Comparison of ENCODE assay signal across 8 cellular contexts in genomic region chrX:148310402-148311200, GRCh38.
DNase-seq lines count a peak whose midpoint lies in the region; ATAC-seq and TF ChIP-seq lines count a peak whose summit lies in the region.

No MANE protein-coding gene starts in this region.

- H3K4me3 ChIP-seq in Karpas-422 (ENCODE audit: low read length) (peak overlapping the region; percentile 14; the same call in 1 of the 2 replicates), esophagus muscularis mucosa (no peak overlapping the region)

- no peak for TF ChIP-seq POLR2A in esophagus muscularis mucosa (IDR thresholded peaks at IDR 0.05; ENCODE audit: low read depth)

- H2AFZ ChIP-seq in Karpas-422 (ENCODE audit: low read length) = peak overlapping the region; percentile 10

- peak; percentile 96 for ATAC-seq in GM21367 (IDR thresholded peaks at IDR 0.05; ENCODE audit: unreplicated experiment)
- ATAC-seq in activated T-cell treated with anti-CD3 and anti-CD28 coated beads, Interleukin-2, amount 50 U/mL, for 72 hours (replicated peaks in 1 of 2) = peak; percentile 90 to 93

- no peaks in the 10 kb centered on the region; the same call in 1 of the 2 replicates for H3K36me3 ChIP-seq in Karpas-422 (ENCODE audit: insufficient read depth, low read length)
- no peaks in the 10 kb centered on the region for H3K36me3 ChIP-seq in esophagus muscularis mucosa

- H3K9me3 ChIP-seq in Karpas-422 (ENCODE audit: low read length) (no peaks in the 10 kb centered on the region), esophagus muscularis mucosa (no peaks in the 10 kb centered on the region)

- peaks cover 10% of the 10 kb centered on the region for H3K27me3 Mint-ChIP-seq in activated T-cell treated with anti-CD3 and anti-CD28 coated beads, Interleukin-2, amount 50 U/mL, for 72 hours (ENCODE audit: low read depth)

- peak; percentile 72 for DNase-seq in Karpas-422
- peak; percentile 48 to 62 for DNase-seq in activated T-cell treated with anti-CD3 and anti-CD28 coated beads, Interleukin-2, amount 50 U/mL, for 72 hours
- DNase-seq in stimulated activated CD8-positive, alpha-beta memory T cell treated with anti-CD3 and anti-CD28 coated beads, Interleukin-4, amount 100 ng/mL, for 4 hours (ENCODE audit: low read depth in 2 of 2, low spot score in 1 of 2) = peak; percentile 2 to 18
- DNase-seq in esophagus muscularis mucosa (ENCODE audit: extremely low spot score) = no peak
- DNase-seq in NCI-H2196 (lab: John Stamatoyannopoulos, UW; ENCODE audit: unreplicated experiment) = no peak
- DNase-seq in Ammon's horn (ENCODE audit: low spot score) = no peak
- no peak for DNase-seq in NCI-H1417 treated with DMSO at 0.1 percent for 48 hours (lab: John Stamatoyannopoulos, UW)

- WGBS in esophagus muscularis mucosa = 68% methylated on average over 2 of the region's 2 CpGs

- peak overlapping the region; percentile 24 for H3K4me2 ChIP-seq in Karpas-422 (ENCODE audit: low read depth, low read length, poor library complexity, severe bottlenecking)

- no peaks in the 10 kb centered on the region for H3K9me2 ChIP-seq in Karpas-422 (replicated peaks; ENCODE audit: insufficient read depth, low read length)

- no peaks in the 10 kb centered on the region for H4K20me1 ChIP-seq in Karpas-422 (ENCODE audit: insufficient read depth, low read depth, low read length)

- H3K9ac ChIP-seq in Karpas-422 (ENCODE audit: low read length) = peak overlapping the region; percentile 54

- no peaks in the 10 kb centered on the region for H3K79me2 ChIP-seq in Karpas-422 (ENCODE audit: low read length)

- intact Hi-C loops in esophagus muscularis mucosa (cut with DNase I) = no loop called here

- peaks cover 50% of the 10 kb centered on the region for H3K4me1 Mint-ChIP-seq in activated T-cell treated with anti-CD3 and anti-CD28 coated beads, Interleukin-2, amount 50 U/mL, for 72 hours (ENCODE audit: low read depth)

- no peak for TF ChIP-seq CTCF in esophagus muscularis mucosa (IDR thresholded peaks at IDR 0.05)

- H3K27ac ChIP-seq in Karpas-422 (ENCODE audit: low read length) = peak overlapping the region; percentile 94
- no peak overlapping the region for H3K27ac ChIP-seq in esophagus muscularis mucosa (replicated peaks in 1 of 4)

- peak overlapping the region; percentile 37 to 44 for H3K4me3 Mint-ChIP-seq in activated T-cell treated with anti-CD3 and anti-CD28 coated beads, Interleukin-2, amount 50 U/mL, for 72 hours

- H3K4me1 ChIP-seq in Karpas-422 (ENCODE audit: low read length) (peaks cover 69% of the 10 kb centered on the region), esophagus muscularis mucosa (no peaks in the 10 kb centered on the region)

- peak overlapping the region; percentile 33 for H3K27ac Mint-ChIP-seq in activated T-cell treated with anti-CD3 and anti-CD28 coated beads, Interleukin-2, amount 50 U/mL, for 72 hours

- no peak for TF ChIP-seq EP300 in esophagus muscularis mucosa (IDR thresholded peaks at IDR 0.05)

- peaks cover 0 to 3% of the 10 kb centered on the region in 2 donors for H3K36me3 Mint-ChIP-seq in activated T-cell treated with anti-CD3 and anti-CD28 coated beads, Interleukin-2, amount 50 U/mL, for 72 hours (ENCODE audit: insufficient read depth in 2 of 2)

- H3K27me3 ChIP-seq in Karpas-422 (ENCODE audit: low read length) (no peaks in the 10 kb centered on the region), esophagus muscularis mucosa (no peaks in the 10 kb centered on the region)

- peaks cover 0 to 1% of the 10 kb centered on the region in 2 donors for H3K9me3 Mint-ChIP-seq in activated T-cell treated with anti-CD3 and anti-CD28 coated beads, Interleukin-2, amount 50 U/mL, for 72 hours

Comparison
In these comparisons a context has a peak if more than half of its experiments do, and no peak if none do; other contexts are left out.
1. DNase-seq: peak in Karpas-422 (single experiment), activated T-cell treated with anti-CD3 and anti-CD28 coated beads, Interleukin-2, amount 50 U/mL, for 72 hours (2 of 2) and stimulated activated CD8-positive, alpha-beta memory T cell treated with anti-CD3 and anti-CD28 coated beads, Interleukin-4, amount 100 ng/mL, for 4 hours (2 of 2); none in esophagus muscularis mucosa (single experiment), NCI-H2196 (single experiment), Ammon's horn (single experiment) and NCI-H1417 treated with DMSO at 0.1 percent for 48 hours (single experiment).